ENCODE assay signal across 19 cellular contexts in genomic region chr1:115323366-115324004, GRCh38. TPM values are rescaled to one million over a fixed set of nuclear protein-coding genes. Genes with fewer than 3 reads are reported as not detected.
A peak's percentile ranks its signal among the peaks of the same experiment; 100 is the strongest.
DNase-seq lines count a peak whose midpoint lies in the region; ATAC-seq and TF ChIP-seq lines count a peak whose summit lies in the region.
"Had no signal": no experiment of that assay in that cellular context is flagged by ENCODE, and none has a peak within 500 bp of the region (broad histone marks: within the 10 kb centered on the region; RNA-seq: fewer than 3 reads in every experiment).

No MANE protein-coding gene starts in this region.

- H3K9me3 Mint-ChIP-seq in stimulated activated naive CD8-positive, alpha-beta T cell treated with anti-CD3 and anti-CD28 coated beads, Interleukin-15, amount 100 ng/mL, for 72 hours: no peaks in the 10 kb centered on the region

- TF ChIP-seq EP300 in transverse colon (IDR thresholded peaks at IDR 0.05; ENCODE audit: low read depth): no peak
- TF ChIP-seq EP300 in gastroesophageal sphincter (IDR thresholded peaks at IDR 0.05): no peak

- ATAC-seq in RWPE2 (ENCODE audit: low read depth) (peak; percentile 90), gastroesophageal sphincter (no peak)
- no peak for ATAC-seq in stimulated activated naive CD8-positive, alpha-beta T cell treated with anti-CD3 and anti-CD28 coated beads, Interleukin-15, amount 100 ng/mL, for 72 hours

- H3K4me1 ChIP-seq in RWPE2 (ENCODE audit: insufficient read depth, poor library complexity, severe bottlenecking) (peaks cover 24% of the 10 kb centered on the region), transverse colon (peaks cover 0 to 22% (median 4%) of the 10 kb centered on the region in 4 donors), gastroesophageal sphincter (no peaks in the 10 kb centered on the region)
- H3K4me1 ChIP-seq: thyroid gland had no signal

- H3K4me3 Mint-ChIP-seq in stimulated activated naive CD8-positive, alpha-beta T cell treated with anti-CD3 and anti-CD28 coated beads, Interleukin-15, amount 100 ng/mL, for 72 hours: no peak overlapping the region
- H3K4me3 Mint-ChIP-seq: naive B cell had no signal

- DNase-seq in SIG-M5 treated with dmso at 0.1 percent for 504 hours (lab: John Stamatoyannopoulos, UW; ENCODE audit: unreplicated experiment) (peak; percentile 53), SIG-M5 (lab: John Stamatoyannopoulos, UW) (no peak), RWPE2 (ENCODE audit: low spot score) (no peak), fibroblast of villous mesenchyme (ENCODE audit: low read depth) (peak; percentile 62), transverse colon (no peak), NCI-H2107 (lab: John Stamatoyannopoulos, UW) (no peak)
- DNase-seq in stimulated activated naive CD8-positive, alpha-beta T cell treated with anti-CD3 and anti-CD28 coated beads, Interleukin-15, amount 100 ng/mL, for 72 hours: no peak
- DNase-seq: 8988T; activated naive CD4-positive, alpha-beta T cell treated with anti-CD3 and anti-CD28 coated beads, Interleukin-2, amount 50 U/mL, for 16 hours; DND-41; effector CD4-positive, alpha-beta T cell; naive B cell; NCI-H1417 treated with DMSO at 0.1 percent for 48 hours; NCI-H345; thyroid gland had no signal

- TF ChIP-seq CTCF in RWPE2 (IDR thresholded peaks at IDR 0.05; ENCODE audit: poor library complexity, severe bottlenecking) (no peak), fibroblast of villous mesenchyme (IDR thresholded peaks at IDR 0.05; ENCODE audit: insufficient read depth, low read depth, low read length) (no peak), transverse colon (IDR thresholded peaks at IDR 0.05) (no peak), gastroesophageal sphincter (IDR thresholded peaks at IDR 0.05) (no peak)

- H3K9me3 ChIP-seq in RWPE2 (ENCODE audit: severe bottlenecking): no peaks in the 10 kb centered on the region
- no peaks in the 10 kb centered on the region for H3K9me3 ChIP-seq in transverse colon
- no peaks in the 10 kb centered on the region for H3K9me3 ChIP-seq in gastroesophageal sphincter
- H3K9me3 ChIP-seq: thyroid gland had no signal

- no peaks in the 10 kb centered on the region for H3K27me3 ChIP-seq in RWPE2 (ENCODE audit: insufficient read depth, poor library complexity, severe bottlenecking)
- H3K27me3 ChIP-seq in transverse colon: no peaks in the 10 kb centered on the region
- no peaks in the 10 kb centered on the region for H3K27me3 ChIP-seq in gastroesophageal sphincter
- H3K27me3 ChIP-seq: thyroid gland had no signal

- 50% methylated on average over 2 of the region's 2 CpGs; no CpG with 5 or more reads in 1 of the 2 donors for WGBS in transverse colon (ENCODE audit: low coverage in 1 of 2), 2 donors
- WGBS in gastroesophageal sphincter (ENCODE audit: low coverage in 1 of 2), 2 donors: 38 to 58% methylated on average over 1 to 2 of the region's 2 CpGs

- H3K4me1 Mint-ChIP-seq in stimulated activated naive CD8-positive, alpha-beta T cell treated with anti-CD3 and anti-CD28 coated beads, Interleukin-15, amount 100 ng/mL, for 72 hours: no peaks in the 10 kb centered on the region
- H3K4me1 Mint-ChIP-seq: naive B cell had no signal

- in situ Hi-C loops in transverse colon (cut with MboI; ENCODE audit: low pct_ligation_motif_present in 1 of 4, low pct_unique_long_range_greater_than_20kb in 1 of 4, low sequenced_read_pairs in 3 of 4): no loop called here

- TF ChIP-seq POLR2A in transverse colon (IDR thresholded peaks at IDR 0.05) (no peak), gastroesophageal sphincter (IDR thresholded peaks at IDR 0.05) (no peak)

- H3K27ac ChIP-seq in RWPE2 (ENCODE audit: poor library complexity, severe bottlenecking) (peak overlapping the region; percentile 56), transverse colon (peak overlapping the region in 3 of 4 donors; percentile 28 to 50 (median 48)), gastroesophageal sphincter (no peak overlapping the region)
- H3K27ac ChIP-seq: KMS-11, thyroid gland had no signal

- H3K4me3 ChIP-seq in RWPE2 (ENCODE audit: severe bottlenecking) (no peak overlapping the region), fibroblast of villous mesenchyme (ENCODE audit: low read depth, low read length) (no peak overlapping the region), transverse colon (no peak overlapping the region), gastroesophageal sphincter (no peak overlapping the region)
- H3K4me3 ChIP-seq: smooth muscle cell, thyroid gland had no signal

- intact Hi-C loops in transverse colon (cut with DNase I; ENCODE audit: low total_unique reads): no loop called here

- no peak overlapping the region for H3K27ac Mint-ChIP-seq in stimulated activated naive CD8-positive, alpha-beta T cell treated with anti-CD3 and anti-CD28 coated beads, Interleukin-15, amount 100 ng/mL, for 72 hours
- H3K27ac Mint-ChIP-seq: naive B cell had no signal

- H3K27me3 Mint-ChIP-seq in stimulated activated naive CD8-positive, alpha-beta T cell treated with anti-CD3 and anti-CD28 coated beads, Interleukin-15, amount 100 ng/mL, for 72 hours: peaks cover 41% of the 10 kb centered on the region

- H3K36me3 ChIP-seq in RWPE2 (ENCODE audit: low read depth) (no peaks in the 10 kb centered on the region), transverse colon (no peaks in the 10 kb centered on the region), gastroesophageal sphincter (no peaks in the 10 kb centered on the region)
- H3K36me3 ChIP-seq: thyroid gland had no signal

RNA-seq across cellular contexts. Expression of gene NGF, which starts 14.6 kb away (rescaled TPM):
- 0.86 and 1.6 TPM in 2 replicates for total RNA-seq in fibroblast of villous mesenchyme
- 1 to 10 TPM in 1 of 4 donors, not detected in 3; 4.5 TPM for total RNA-seq in transverse colon
- total RNA-seq in gastroesophageal sphincter: 1 to 10 TPM in 2 of 4 donors, under 1 TPM in 2; 0.74 to 3.4 (median 2.1) TPM
- total RNA-seq: SK-MEL-5 had no signal

Comparison
In these comparisons a context has a peak if more than half of its experiments do, and no peak if none do; other contexts are left out.
1. DNase-seq: peak in SIG-M5 treated with dmso at 0.1 percent for 504 hours (single experiment) and fibroblast of villous mesenchyme (single experiment); none in SIG-M5 (single experiment), RWPE2 (single experiment), transverse colon (single experiment), NCI-H2107 (single experiment) and stimulated activated naive CD8-positive, alpha-beta T cell treated with anti-CD3 and anti-CD28 coated beads, Interleukin-15, amount 100 ng/mL, for 72 hours (0 of 2).
2. H3K27ac ChIP-seq: peak in RWPE2 (single experiment) and transverse colon (3 of 4); none in gastroesophageal sphincter (0 of 4).